Comparison of ENCODE assay signal across 18 cellular contexts in genomic region chr11:8532475-8532874, GRCh38.
A peak's percentile ranks its signal among the peaks of the same experiment; 100 is the strongest.
DNase-seq lines count a peak whose midpoint lies in the region; ATAC-seq and TF ChIP-seq lines count a peak whose summit lies in the region.
"Had no signal": no experiment of that assay in that cellular context is flagged by ENCODE, and none has a peak within 500 bp of the region (broad histone marks: within the 10 kb centered on the region; RNA-seq: fewer than 3 reads in every experiment).

No MANE protein-coding gene starts in this region.

- no peak overlapping the region for H2BK120ac ChIP-seq in mesenchymal stem cell (ENCODE audit: low read depth, low read length)

- H3K36me3 ChIP-seq in mesenchymal stem cell (ENCODE audit: control insufficient read depth in 1 of 2, insufficient read depth in 2 of 2, low read depth in 1 of 2, low read length in 2 of 2) (no peaks in the 10 kb centered on the region), mammary epithelial cell (ENCODE audit: insufficient read depth, low read length) (no peaks in the 10 kb centered on the region)
- H3K36me3 ChIP-seq: Peyer's patch, stomach had no signal

- no peak overlapping the region for H2AFZ ChIP-seq in mesenchymal stem cell (ENCODE audit: low read depth, low read length)
- no peak overlapping the region for H2AFZ ChIP-seq in mammary epithelial cell (ENCODE audit: low read depth, low read length)

- 88% methylated on average over 2 of the region's 2 CpGs for WGBS in mesenchymal stem cell
- 88% methylated on average over 2 of the region's 2 CpGs for whole genome bisulfite sequencing in mammary epithelial cell (ENCODE audit: low coverage, missing lambda C conversion rate)

- TF ChIP-seq CTCF in mammary epithelial cell (conservative IDR thresholded peaks at IDR 0.05 in 1 of 2, IDR thresholded peaks at IDR 0.05 in 1 of 2; ENCODE audit: extremely low read depth in 1 of 2, insufficient read depth in 1 of 2, low read depth in 1 of 2, low read length in 2 of 2) = no peak

- H3K79me2 ChIP-seq in mammary epithelial cell (ENCODE audit: insufficient read depth, low read length) = no peaks in the 10 kb centered on the region

- H2BK5ac ChIP-seq in mesenchymal stem cell (ENCODE audit: low read depth, low read length, poor library complexity, severe bottlenecking) = no peak overlapping the region

- CTCF ChIA-PET in mammary epithelial cell (lab: Charles Lee; ENCODE audit: low non-redundant PET) = no interaction called here

- DNase-seq in NCI-H82 treated with DMSO at 0.1 percent for 48 hours (lab: John Stamatoyannopoulos, UW; ENCODE audit: unreplicated experiment) (peak; percentile 2), mesenchymal stem cell (no peak), NCI-H2081 treated with DMSO at 0.1 percent for 48 hours (lab: John Stamatoyannopoulos, UW) (no peak), COLO668 (lab: John Stamatoyannopoulos, UW; ENCODE audit: unreplicated experiment) (no peak), mammary epithelial cell (no peak)
- DNase-seq: activated CD8-positive, alpha-beta T cell treated with anti-CD3 and anti-CD28 coated beads for 36 hours; activated naive CD4-positive, alpha-beta T cell treated with anti-CD3 and anti-CD28 coated beads, Interleukin-2, amount 50 U/mL, for 16 hours; CD4-positive, CD25-positive, alpha-beta regulatory T cell; GDM1; H7; IMR-90; mucosa of descending colon; Peyer's patch; stimulated activated CD4-positive, alpha-beta T cell treated with anti-CD3 and anti-CD28 coated beads, Interleukin-4, amount 100 ng/mL, for 1 hour; stomach had no signal

- no peak overlapping the region for H3K4me2 ChIP-seq in mesenchymal stem cell (ENCODE audit: low read length, poor library complexity, severe bottlenecking)
- no peak overlapping the region for H3K4me2 ChIP-seq in mammary epithelial cell (ENCODE audit: insufficient read depth, low read depth, low read length)

- H3K4me1 ChIP-seq in mesenchymal stem cell (ENCODE audit: control insufficient read depth, insufficient read depth, low read depth, low read length) = no peaks in the 10 kb centered on the region
- H3K4me1 ChIP-seq in mammary epithelial cell (ENCODE audit: insufficient read depth, low read length) = peaks cover 2% of the 10 kb centered on the region
- H3K4me1 ChIP-seq: Peyer's patch, stomach had no signal

- no peak overlapping the region for H3K18ac ChIP-seq in mesenchymal stem cell (ENCODE audit: low read depth in 1 of 2, low read length in 2 of 2)

- ATAC-seq in GM18519 (IDR thresholded peaks at IDR 0.05; ENCODE audit: low FRiP score, unreplicated experiment) = peak; percentile 70
- peak; percentile 68 for ATAC-seq in GM21447 (IDR thresholded peaks at IDR 0.05; ENCODE audit: unreplicated experiment)
- ATAC-seq in HG03060 (IDR thresholded peaks at IDR 0.05; ENCODE audit: low read depth, unreplicated experiment) = peak; percentile 48
- ATAC-seq: activated CD8-positive, alpha-beta T cell treated with anti-CD3 and anti-CD28 coated beads for 36 hours; mucosa of descending colon had no signal

- no peak overlapping the region for H2BK12ac ChIP-seq in mesenchymal stem cell (ENCODE audit: low read length in 2 of 2)

- H3K4me3 ChIP-seq in mesenchymal stem cell (ENCODE audit: insufficient read depth in 1 of 2, low read depth in 1 of 2, low read length in 2 of 2) (no peak overlapping the region), mammary epithelial cell (replicated peaks in 1 of 3; ENCODE audit: insufficient read depth in 1 of 3, low read depth in 2 of 3, low read length in 3 of 3) (no peak overlapping the region)
- H3K4me3 ChIP-seq: mucosa of descending colon, Peyer's patch, stomach had no signal

- H3K27ac ChIP-seq in mesenchymal stem cell (ENCODE audit: low read length, poor library complexity, severe bottlenecking) = no peak overlapping the region
- H3K27ac ChIP-seq in mammary epithelial cell (ENCODE audit: insufficient read depth, low read depth, low read length) = no peak overlapping the region
- H3K27ac ChIP-seq: Peyer's patch, stomach had no signal

- no peak overlapping the region for H2BK15ac ChIP-seq in mesenchymal stem cell (ENCODE audit: low read depth, poor library complexity, severe bottlenecking)

- peaks cover 1% of the 10 kb centered on the region for H3K79me1 ChIP-seq in mesenchymal stem cell (replicated peaks; ENCODE audit: low read length, poor library complexity, severe bottlenecking)

- H4K20me1 ChIP-seq in mammary epithelial cell (ENCODE audit: insufficient read depth, low read length) = no peaks in the 10 kb centered on the region

- no peak overlapping the region for H2AK5ac ChIP-seq in mesenchymal stem cell (ENCODE audit: low read length, severe bottlenecking)

- H4K8ac ChIP-seq in mesenchymal stem cell (ENCODE audit: low read length) = no peak overlapping the region

- H3K9me3 ChIP-seq in mesenchymal stem cell (ENCODE audit: control insufficient read depth, low read length) (no peaks in the 10 kb centered on the region), mammary epithelial cell (replicated peaks; ENCODE audit: insufficient read depth, low read length) (no peaks in the 10 kb centered on the region)
- H3K9me3 ChIP-seq: mucosa of descending colon, Peyer's patch, stomach had no signal

- H3K9ac ChIP-seq in mesenchymal stem cell (ENCODE audit: low read length) = no peak overlapping the region
- H3K9ac ChIP-seq in mammary epithelial cell (ENCODE audit: insufficient read depth, low read length) = no peak overlapping the region

- H3K23ac ChIP-seq in mesenchymal stem cell (ENCODE audit: low read length in 2 of 2) = no peak overlapping the region

- no peak overlapping the region for H4K91ac ChIP-seq in mesenchymal stem cell (ENCODE audit: low read length)

- dilution Hi-C loops in mammary epithelial cell (cut with HindIII; ENCODE audit: low sequenced_read_pairs) = no loop called here

- intact Hi-C loops in mammary epithelial cell (cut with micrococcal nuclease) = loop anchor here (2.0 kb wide), 1 partner anchor 34 kb away; no protein-coding TSS in a partner anchor

- H3K4ac ChIP-seq in mesenchymal stem cell (ENCODE audit: low read depth in 1 of 2, low read length in 2 of 2) = no peak overlapping the region

- in situ Hi-C loops in mammary epithelial cell (cut with MboI; ENCODE audit: low sequenced_read_pairs in 2 of 2) = no loop called here

- H3K27me3 ChIP-seq in mesenchymal stem cell (ENCODE audit: control insufficient read depth in 1 of 2, insufficient read depth in 1 of 2, low read length in 2 of 2) (peaks cover 0 to 10% of the 10 kb centered on the region in 2 experiments), mammary epithelial cell (ENCODE audit: insufficient read depth, low read length) (no peaks in the 10 kb centered on the region)
- H3K27me3 ChIP-seq: Peyer's patch, stomach had no signal

- H3K14ac ChIP-seq in mesenchymal stem cell (ENCODE audit: low read length in 2 of 2) = no peak overlapping the region

- no TSS peak for BruUV-seq in mammary epithelial cell (replicated peaks; lab: Mats Ljungman, UMichigan)
